31 cellular contexts compared by ENCODE assay signal in the genomic region with DNA sequence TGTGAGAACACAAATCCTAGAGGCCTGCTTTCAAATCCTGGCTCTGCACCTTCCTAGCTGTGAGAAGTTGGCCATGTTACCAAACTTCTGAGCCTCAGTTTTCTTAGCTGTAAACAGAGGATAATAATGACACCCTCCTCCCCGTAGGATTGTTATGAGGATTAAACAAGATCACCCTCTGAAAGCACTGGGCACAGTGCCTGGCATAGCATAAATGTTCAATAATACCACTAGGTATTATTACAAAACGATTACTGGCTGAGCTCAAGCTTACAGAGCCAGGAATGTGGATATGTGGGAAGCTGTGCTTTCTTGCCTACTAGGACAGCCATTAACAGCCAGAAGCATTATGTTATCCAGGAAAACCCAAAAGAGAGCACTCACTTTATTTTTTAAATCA. TPM values are rescaled to one million over a fixed set of nuclear protein-coding genes. Genes with fewer than 3 reads are reported as not detected.
"Had no signal": no experiment of that assay in that cellular context is flagged by ENCODE, and none has a peak within 500 bp of the region (broad histone marks: within the 10 kb centered on the region; RNA-seq: fewer than 3 reads in every experiment).

No MANE protein-coding gene starts in this region.

- H3K4me3 ChIP-seq: K562, PC-9, SJSA1 had no signal

- H3K4me1 ChIP-seq: SJSA1 had no signal

- H3K27ac ChIP-seq: PC-9, RWPE1, SJSA1 had no signal

- DNase-seq: Kasumi-1, KG1, MM.1S, MV-4-11, NCI-H1092, NCI-H1105, NCI-H1417 treated with DMSO at 0.1 percent for 48 hours, NCI-H1694, NCI-H187, NCI-H1930, NCI-H2029 treated with DMSO at 0.1 percent for 48 hours, NCI-H2081 treated with DMSO at 0.1 percent for 48 hours, NCI-H2107, NCI-H2171, NCI-H226, NCI-H446 treated with DMSO at 0.1 percent for 48 hours, NCI-H510A, NCI-H524, NCI-H526, NCI-H774, PC-9, Right ventricle myocardium superior, SHP77 treated with DMSO at 0.1 percent for 48 hours, SK-N-SH, SW 1271, T-cell had no signal

- H3K9me3 ChIP-seq: SJSA1, SK-N-SH had no signal

- H3K4me2 ChIP-seq: PC-9, SK-N-SH had no signal

- H3K9ac ChIP-seq: SK-N-SH had no signal

- H2AFZ ChIP-seq: PC-9 had no signal

- H3K36me3 ChIP-seq: SJSA1 had no signal

RNA-seq across cellular contexts. Expression of gene POU4F3, which starts 30.8 kb away (rescaled TPM):
- total RNA-seq: OCI-LY7, PC-9, Right ventricle myocardium superior, RPMI7951 had no signal
